Comparison of ENCODE assay signal across 1 cellular context in the genomic region with DNA sequence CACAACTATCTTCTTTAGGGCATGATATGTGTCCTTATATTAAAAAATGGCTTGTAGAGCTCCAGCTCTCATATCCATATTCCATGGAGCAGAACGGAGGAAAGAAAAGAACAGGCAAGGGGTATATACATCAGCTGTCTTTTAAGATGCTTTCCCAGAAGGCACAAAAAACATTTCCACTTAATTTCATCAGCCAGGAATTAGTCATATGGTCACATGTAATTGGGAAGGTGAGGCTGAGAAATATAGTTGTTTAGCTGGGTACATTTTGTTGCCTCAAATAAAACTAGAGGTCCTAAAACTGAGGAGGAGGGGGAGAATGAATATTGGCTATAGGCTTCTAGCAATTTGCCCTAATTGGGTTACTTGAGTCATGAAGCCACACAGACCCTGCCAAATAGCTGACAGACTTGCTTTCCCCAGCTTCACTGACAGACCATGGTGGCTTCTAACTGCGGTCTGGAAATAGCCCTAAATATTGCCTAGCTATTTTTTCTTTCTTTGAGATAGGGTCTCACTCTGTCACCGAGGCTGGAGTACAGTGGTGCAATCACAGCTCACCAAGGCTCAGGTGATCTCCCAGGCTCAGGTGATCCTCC.
TF ChIP-seq lines count a peak whose summit lies in the region.

No MANE protein-coding gene starts in this region.

TF ChIP-seq in IMR-90, 13 proteins besides CTCF, POLR2A, EP300 and RAD21:
- no peak for TF ChIP-seq RCOR1 (IDR thresholded peaks at IDR 0.05; ENCODE audit: insufficient replicate concordance, low read length)
- no peak for TF ChIP-seq RFX5 (IDR thresholded peaks at IDR 0.05; ENCODE audit: low read depth, low read length)
- no peak for TF ChIP-seq NFE2L2 (IDR thresholded peaks at IDR 0.05; ENCODE audit: low read depth, low read length)
- TF ChIP-seq, protein P1, sequence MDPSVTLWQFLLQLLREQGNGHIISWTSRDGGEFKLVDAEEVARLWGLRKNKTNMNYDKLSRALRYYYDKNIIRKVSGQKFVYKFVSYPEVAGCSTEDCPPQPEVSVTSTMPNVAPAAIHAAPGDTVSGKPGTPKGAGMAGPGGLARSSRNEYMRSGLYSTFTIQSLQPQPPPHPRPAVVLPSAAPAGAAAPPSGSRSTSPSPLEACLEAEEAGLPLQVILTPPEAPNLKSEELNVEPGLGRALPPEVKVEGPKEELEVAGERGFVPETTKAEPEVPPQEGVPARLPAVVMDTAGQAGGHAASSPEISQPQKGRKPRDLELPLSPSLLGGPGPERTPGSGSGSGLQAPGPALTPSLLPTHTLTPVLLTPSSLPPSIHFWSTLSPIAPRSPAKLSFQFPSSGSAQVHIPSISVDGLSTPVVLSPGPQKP (IDR thresholded peaks at IDR 0.05; ENCODE audit: borderline replicate concordance, low read depth, low read length): no peak
- no peak for TF ChIP-seq MAZ (IDR thresholded peaks at IDR 0.05; ENCODE audit: borderline replicate concordance, low read depth, low read length)
- no peak for TF ChIP-seq SMC3 (IDR thresholded peaks at IDR 0.05; ENCODE audit: low read depth, low read length)
- TF ChIP-seq CEBPB (IDR thresholded peaks at IDR 0.05; ENCODE audit: low read depth, low read length): peak; percentile 41; the same call in 1 of the 2 replicates
- TF ChIP-seq MXI1 (IDR thresholded peaks at IDR 0.05; ENCODE audit: borderline replicate concordance, low read depth, low read length): no peak
TF ChIP-seq in IMR-90: peak in this region for 1.
